Comparison of ENCODE assay signal across 8 cellular contexts in the genomic region with DNA sequence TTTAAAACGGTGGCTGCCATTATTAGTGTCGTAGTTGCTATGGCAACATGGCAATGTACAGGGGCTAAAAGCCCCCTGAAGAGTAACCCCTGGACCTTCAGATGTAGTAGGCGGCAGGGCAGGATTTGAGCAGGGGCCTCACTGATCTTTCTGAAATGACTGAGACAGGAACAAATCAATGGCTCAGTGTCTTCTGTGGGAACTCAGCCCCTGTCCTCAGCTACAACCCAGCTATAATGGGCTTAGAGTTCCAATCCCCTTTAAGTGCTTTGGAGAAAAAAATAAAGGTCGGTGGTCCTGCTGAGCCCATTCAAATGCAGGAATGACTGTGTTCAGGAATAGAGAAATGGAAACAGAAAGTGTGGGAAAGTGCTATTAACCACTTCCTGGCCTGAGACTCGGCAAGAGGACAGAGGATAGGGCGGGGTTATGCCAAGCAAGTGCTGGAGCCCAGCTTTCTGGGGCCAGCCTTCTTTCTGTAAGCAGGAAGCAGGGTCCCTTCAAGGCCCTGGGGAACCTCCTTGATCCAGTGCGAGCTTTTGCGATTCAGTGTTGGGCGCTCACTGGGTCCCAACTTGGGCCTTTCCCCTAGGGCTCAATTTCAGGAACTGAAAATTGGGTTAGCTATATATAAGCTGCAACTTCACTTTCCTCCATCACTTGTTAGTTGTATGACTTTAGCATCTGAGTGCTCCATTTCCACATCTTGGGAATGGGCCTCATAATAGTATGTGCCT. TPM values are rescaled to one million over a fixed set of nuclear protein-coding genes. Genes with fewer than 3 reads are reported as not detected.
DNase-seq lines count a peak whose midpoint lies in the region; ATAC-seq and TF ChIP-seq lines count a peak whose summit lies in the region.

No MANE protein-coding gene starts in this region.

- TF ChIP-seq POLR2A in body of pancreas (IDR thresholded peaks at IDR 0.05) (no peak), heart left ventricle (IDR thresholded peaks at IDR 0.05) (no peak)

- H3K4me3 ChIP-seq in body of pancreas (no peak overlapping the region), heart left ventricle (no peak overlapping the region)

- no peak for TF ChIP-seq CTCF in body of pancreas (IDR thresholded peaks at IDR 0.05)
- TF ChIP-seq CTCF in heart left ventricle (IDR thresholded peaks at IDR 0.05), result no peak

- H3K36me3 ChIP-seq in body of pancreas (replicated peaks in 1 of 2; ENCODE audit: insufficient read depth in 1 of 2, low read depth in 2 of 2) (no peaks in the 10 kb centered on the region), heart left ventricle (no peaks in the 10 kb centered on the region)

- H3K4me1 ChIP-seq in body of pancreas (peaks cover 14% of the 10 kb centered on the region), heart left ventricle (peaks cover 5 to 34% (median 12%) of the 10 kb centered on the region in 12 donors)

- ATAC-seq in GM19025 (IDR thresholded peaks at IDR 0.05; ENCODE audit: low read depth, unreplicated experiment) (peak; percentile 88), HG02840 (IDR thresholded peaks at IDR 0.05; ENCODE audit: low FRiP score, unreplicated experiment) (peak; percentile 72), body of pancreas (no peak), heart left ventricle (no peak)

- WGBS in body of pancreas, 2 donors, result 68 to 80% methylated on average over 9 of the region's 9 CpGs
- WGBS in heart left ventricle, 4 donors, result 69 to 74% (median 72%) methylated on average over 9 of the region's 9 CpGs

- no peaks in the 10 kb centered on the region for H3K9me3 ChIP-seq in body of pancreas
- H3K9me3 ChIP-seq in heart left ventricle, result no peaks in the 10 kb centered on the region

- DNase-seq in NOMO-1 treated with dmso at 0.1 percent for 144 hours (lab: John Stamatoyannopoulos, UW; ENCODE audit: unreplicated experiment), result peak; percentile 24
- peak; percentile 42 to 43 for DNase-seq in lung microvascular endothelial cell (ENCODE audit: low read depth in 2 of 2)
- no peak for DNase-seq in NCI-H2107 treated with DMSO at 0.1 percent for 48 hours (lab: John Stamatoyannopoulos, UW; ENCODE audit: unreplicated experiment)
- DNase-seq in body of pancreas, result no peak
- no peak for DNase-seq in heart left ventricle
- DNase-seq in hippocampal formation (lab: John Stamatoyannopoulos, UW), result no peak

- intact Hi-C loops in body of pancreas (cut with DNase I) (loop anchor here (5.0 kb wide), 1 partner anchor 348 kb away; no protein-coding TSS in a partner anchor), heart left ventricle (cut with DNase I) (loop anchor here in 4 of 10 donors (5.0 kb wide), 2 partner anchors 333 to 353 kb away; no protein-coding TSS in a partner anchor)

- H3K27me3 ChIP-seq in body of pancreas, result no peaks in the 10 kb centered on the region
- no peaks in the 10 kb centered on the region for H3K27me3 ChIP-seq in heart left ventricle

- H3K27ac ChIP-seq in body of pancreas (no peak overlapping the region), heart left ventricle (peak overlapping the region in 1 of 12 donors; percentile 28)

RNA-seq across cellular contexts. Expression of a gene that starts 6.1 kb away (rescaled TPM):
- total RNA-seq in lung microvascular endothelial cell (4.8 and 18.5 TPM in 2 replicates), body of pancreas (10 to 100 TPM; 11.4 to 13.5 TPM), heart left ventricle (10 to 100 TPM; 20.1 to 76.2 (median 37.3) TPM)
- 10 to 100 TPM; 25.2 to 48.6 TPM for polyA plus RNA-seq in heart left ventricle

Comparison
In these comparisons a context has a peak if more than half of its experiments do, and no peak if none do; other contexts are left out.
1. ATAC-seq: peak in GM19025 (single experiment) and HG02840 (single experiment); none in body of pancreas (single experiment) and heart left ventricle (0 of 4).
2. DNase-seq: peak in NOMO-1 treated with dmso at 0.1 percent for 144 hours (single experiment) and lung microvascular endothelial cell (2 of 2); none in NCI-H2107 treated with DMSO at 0.1 percent for 48 hours (single experiment), body of pancreas (0 of 4), heart left ventricle (0 of 5) and hippocampal formation (0 of 2).